Comparison of ENCODE assay signal across 29 cellular contexts in genomic region chr4:4436244-4436823, GRCh38. TPM values are rescaled to one million over a fixed set of nuclear protein-coding genes. Genes with fewer than 3 reads are reported as not detected.
DNase-seq lines count a peak whose midpoint lies in the region; ATAC-seq lines count a peak whose summit lies in the region.
"Had no signal": no experiment of that assay in that cellular context is flagged by ENCODE, and none has a peak within 500 bp of the region (broad histone marks: within the 10 kb centered on the region; RNA-seq: fewer than 3 reads in every experiment).

No MANE protein-coding gene starts in this region.

- DNase-seq in activated T-cell treated with anti-CD3 and anti-CD28 coated beads, Interleukin-2, amount 50 U/mL, for 72 hours: no peak
- DNase-seq in activated T-cell treated with anti-CD3 and anti-CD28 coated beads, Interleukin-2, amount 50 U/mL, for 1 hour: no peak
- DNase-seq in T-helper 17 cell (no peak), NCI-H2227 (lab: John Stamatoyannopoulos, UW; ENCODE audit: unreplicated experiment) (no peak), DMS 273 (lab: John Stamatoyannopoulos, UW; ENCODE audit: unreplicated experiment) (no peak)
- DNase-seq in stimulated activated effector memory CD8-positive, alpha-beta T cell treated with anti-CD3 and anti-CD28 coated beads, Interleukin-12 subunit alpha, Interleukin-12 subunit beta, amount 100 ng/mL, for 72 hours (ENCODE audit: low spot score in 2 of 2): no peak
- DNase-seq: AML-193; CD4-positive, alpha-beta T cell; COR-L47; EL; GDM1; H9; KBM-7; MV-4-11; NCI-H1105 treated with DMSO at 0.1 percent for 48 hours; NCI-H2029; NCI-H446 treated with DMSO at 0.1 percent for 48 hours; NCI-H526; NCI-H82; NK-92 treated with Interleukin-12 subunit alpha and Interleukin-12 subunit beta, amount 100 ng/mL, for 24 hours; PC-9; SJCRH30 had no signal

- peak in 1 of 2 donors; percentile 79 for ATAC-seq in activated T-cell treated with anti-CD3 and anti-CD28 coated beads, Interleukin-2, amount 50 U/mL, for 72 hours (replicated peaks in 1 of 2)
- no peak for ATAC-seq in T-helper 17 cell
- ATAC-seq in activated T-helper 17 cell treated with anti-CD3 and anti-CD28 coated beads, Interleukin-2, amount 50 U/mL, for 72 hours (replicated peaks): peak; percentile 88
- peak; percentile 55 for ATAC-seq in stimulated activated effector memory CD8-positive, alpha-beta T cell treated with anti-CD3 and anti-CD28 coated beads, Interleukin-12 subunit alpha, Interleukin-12 subunit beta, amount 100 ng/mL, for 72 hours
- ATAC-seq: A549, GM12878, GM23338, Right ventricle myocardium inferior had no signal

- H3K27ac Mint-ChIP-seq in activated T-cell treated with anti-CD3 and anti-CD28 coated beads, Interleukin-2, amount 50 U/mL, for 72 hours: peak overlapping the region; percentile 75
- peak overlapping the region; percentile 37 for H3K27ac Mint-ChIP-seq in T-helper 17 cell
- peak overlapping the region; percentile 89 for H3K27ac Mint-ChIP-seq in activated T-helper 17 cell treated with anti-CD3 and anti-CD28 coated beads, Interleukin-2, amount 50 U/mL, for 72 hours
- H3K27ac Mint-ChIP-seq in stimulated activated effector memory CD8-positive, alpha-beta T cell treated with anti-CD3 and anti-CD28 coated beads, Interleukin-12 subunit alpha, Interleukin-12 subunit beta, amount 100 ng/mL, for 72 hours: peak overlapping the region; percentile 69
- H3K27ac Mint-ChIP-seq: CD4-positive, alpha-beta T cell; GM23338 had no signal

- H3K9me3 ChIP-seq in T-helper 17 cell (ENCODE audit: control insufficient read depth, low read length, poor library complexity, severe bottlenecking): no peaks in the 10 kb centered on the region
- H3K9me3 ChIP-seq: A549; BLaER1 treated with 17β-estradiol and CSF1 and Interleukin-3, amounts not matched to agents 10 nM and 100 nM; SJCRH30 had no signal

- peaks cover 0 to 7% of the 10 kb centered on the region in 2 donors for H3K36me3 Mint-ChIP-seq in activated T-cell treated with anti-CD3 and anti-CD28 coated beads, Interleukin-2, amount 50 U/mL, for 72 hours (ENCODE audit: insufficient read depth in 2 of 2)
- H3K36me3 Mint-ChIP-seq in T-helper 17 cell (ENCODE audit: low read depth): no peaks in the 10 kb centered on the region
- peaks cover 45% of the 10 kb centered on the region for H3K36me3 Mint-ChIP-seq in activated T-helper 17 cell treated with anti-CD3 and anti-CD28 coated beads, Interleukin-2, amount 50 U/mL, for 72 hours (ENCODE audit: low read depth)
- H3K36me3 Mint-ChIP-seq in stimulated activated effector memory CD8-positive, alpha-beta T cell treated with anti-CD3 and anti-CD28 coated beads, Interleukin-12 subunit alpha, Interleukin-12 subunit beta, amount 100 ng/mL, for 72 hours: peaks cover 44% of the 10 kb centered on the region

- peaks cover 7% of the 10 kb centered on the region for H3K4me1 Mint-ChIP-seq in activated T-cell treated with anti-CD3 and anti-CD28 coated beads, Interleukin-2, amount 50 U/mL, for 72 hours (ENCODE audit: low read depth)
- peaks cover 21% of the 10 kb centered on the region for H3K4me1 Mint-ChIP-seq in T-helper 17 cell
- H3K4me1 Mint-ChIP-seq in activated T-helper 17 cell treated with anti-CD3 and anti-CD28 coated beads, Interleukin-2, amount 50 U/mL, for 72 hours: peaks cover 28% of the 10 kb centered on the region
- H3K4me1 Mint-ChIP-seq in stimulated activated effector memory CD8-positive, alpha-beta T cell treated with anti-CD3 and anti-CD28 coated beads, Interleukin-12 subunit alpha, Interleukin-12 subunit beta, amount 100 ng/mL, for 72 hours: peaks cover 6% of the 10 kb centered on the region
- H3K4me1 Mint-ChIP-seq: GM23338, H9 had no signal

- no peaks in the 10 kb centered on the region for H3K27me3 Mint-ChIP-seq in activated T-cell treated with anti-CD3 and anti-CD28 coated beads, Interleukin-2, amount 50 U/mL, for 72 hours (ENCODE audit: low read depth)
- no peaks in the 10 kb centered on the region for H3K27me3 Mint-ChIP-seq in T-helper 17 cell
- H3K27me3 Mint-ChIP-seq in activated T-helper 17 cell treated with anti-CD3 and anti-CD28 coated beads, Interleukin-2, amount 50 U/mL, for 72 hours: no peaks in the 10 kb centered on the region
- H3K27me3 Mint-ChIP-seq: CD4-positive, alpha-beta T cell had no signal

- H3K9me3 Mint-ChIP-seq in activated T-cell treated with anti-CD3 and anti-CD28 coated beads, Interleukin-2, amount 50 U/mL, for 72 hours: no peaks in the 10 kb centered on the region
- H3K9me3 Mint-ChIP-seq in activated T-helper 17 cell treated with anti-CD3 and anti-CD28 coated beads, Interleukin-2, amount 50 U/mL, for 72 hours: no peaks in the 10 kb centered on the region
- no peaks in the 10 kb centered on the region for H3K9me3 Mint-ChIP-seq in stimulated activated effector memory CD8-positive, alpha-beta T cell treated with anti-CD3 and anti-CD28 coated beads, Interleukin-12 subunit alpha, Interleukin-12 subunit beta, amount 100 ng/mL, for 72 hours
- H3K9me3 Mint-ChIP-seq: CD4-positive, alpha-beta T cell; GM23338; H9 had no signal

- H3K4me3 Mint-ChIP-seq in activated T-cell treated with anti-CD3 and anti-CD28 coated beads, Interleukin-2, amount 50 U/mL, for 72 hours: peak overlapping the region in 1 of 2 donors; percentile 37
- H3K4me3 Mint-ChIP-seq in T-helper 17 cell: no peak overlapping the region
- H3K4me3 Mint-ChIP-seq in activated T-helper 17 cell treated with anti-CD3 and anti-CD28 coated beads, Interleukin-2, amount 50 U/mL, for 72 hours: peak overlapping the region; percentile 66
- H3K4me3 Mint-ChIP-seq in stimulated activated effector memory CD8-positive, alpha-beta T cell treated with anti-CD3 and anti-CD28 coated beads, Interleukin-12 subunit alpha, Interleukin-12 subunit beta, amount 100 ng/mL, for 72 hours: no peak overlapping the region
- H3K4me3 Mint-ChIP-seq: CD4-positive, alpha-beta T cell; GM23338; H9 had no signal

RNA-seq across cellular contexts. Expression of gene NSG1, which starts 49.4 kb away (rescaled TPM):
- total RNA-seq in activated T-cell treated with anti-CD3 and anti-CD28 coated beads, Interleukin-2, amount 50 U/mL, for 72 hours: 1 to 10 TPM; 1.0 to 3.2 TPM
- 10 to 100 TPM; 13.1 to 50.9 TPM for total RNA-seq in T-helper 17 cell
- 10 to 100 TPM in 1 of 2 donors, 1 to 10 TPM in 1; 7.0 to 12.8 TPM for total RNA-seq in activated T-helper 17 cell treated with anti-CD3 and anti-CD28 coated beads, Interleukin-2, amount 50 U/mL, for 72 hours
- total RNA-seq: PC-9, RPMI7951, SJCRH30 had no signal

Comparison
In these comparisons a context has a peak if more than half of its experiments do, and no peak if none do; other contexts are left out.
1. H3K27ac Mint-ChIP-seq: peak in every context shown above with its lines; median percentile 89 in activated T-helper 17 cell treated with anti-CD3 and anti-CD28 coated beads, Interleukin-2, amount 50 U/mL, for 72 hours; 75 in activated T-cell treated with anti-CD3 and anti-CD28 coated beads, Interleukin-2, amount 50 U/mL, for 72 hours; 69 in stimulated activated effector memory CD8-positive, alpha-beta T cell treated with anti-CD3 and anti-CD28 coated beads, Interleukin-12 subunit alpha, Interleukin-12 subunit beta, amount 100 ng/mL, for 72 hours; 37 in T-helper 17 cell.